ENCODE assay signal across 1 cellular context in genomic region chr11:1194231-1194976, GRCh38.
TF ChIP-seq lines count a peak whose summit lies in the region.

No MANE protein-coding gene starts in this region.

TF ChIP-seq in IMR-90, 13 proteins besides CTCF, POLR2A, EP300 and RAD21 (continued from another document):
- TF ChIP-seq FOS (IDR thresholded peaks at IDR 0.05; ENCODE audit: low read depth, low read length) (no peak), NFE2L2 (IDR thresholded peaks at IDR 0.05; ENCODE audit: low read depth, low read length) (no peak), USF2 (IDR thresholded peaks at IDR 0.05; ENCODE audit: low read depth, low read length) (no peak)
